In genomic region chr12:9244894-9245293, GRCh38 we compare ENCODE assay signal across 9 cellular contexts. TPM values are rescaled to one million over a fixed set of nuclear protein-coding genes. Genes with fewer than 3 reads are reported as not detected.
DNase-seq lines count a peak whose midpoint lies in the region; ATAC-seq and TF ChIP-seq lines count a peak whose summit lies in the region.
"Had no signal": no experiment of that assay in that cellular context is flagged by ENCODE, and none has a peak within 500 bp of the region (broad histone marks: within the 10 kb centered on the region; RNA-seq: fewer than 3 reads in every experiment).

No MANE protein-coding gene starts in this region.

- intact Hi-C loops in gastrocnemius medialis (cut with DNase I; ENCODE audit: low total_unique reads), result loop anchor here (5.0 to 10.0 kb wide), 2 partner anchors 78 to 130 kb away; partner anchors contain the start of gene A2M

- no peak for TF ChIP-seq POLR2A in gastrocnemius medialis (IDR thresholded peaks at IDR 0.05)

- no peaks in the 10 kb centered on the region for H3K27me3 ChIP-seq in gastrocnemius medialis

- ATAC-seq in GM18517 (IDR thresholded peaks at IDR 0.05; ENCODE audit: unreplicated experiment), result peak; percentile 68
- peak; percentile 76 for ATAC-seq in HG02852 (IDR thresholded peaks at IDR 0.05; ENCODE audit: unreplicated experiment)
- no peak for ATAC-seq in gastrocnemius medialis
- ATAC-seq in GM19328 (IDR thresholded peaks at IDR 0.05; ENCODE audit: unreplicated experiment), result no peak

- no peak for TF ChIP-seq CTCF in gastrocnemius medialis (IDR thresholded peaks at IDR 0.05 in 4 of 5, conservative IDR thresholded peaks at IDR 0.05 in 1 of 5)

- in situ Hi-C loops in gastrocnemius medialis (cut with MboI; ENCODE audit: low sequenced_read_pairs in 4 of 4), result no loop called here

- H3K9me3 ChIP-seq in gastrocnemius medialis, result no peaks in the 10 kb centered on the region

- no peak overlapping the region for H3K27ac ChIP-seq in gastrocnemius medialis

- no peak overlapping the region for H3K4me3 ChIP-seq in gastrocnemius medialis

- H3K36me3 ChIP-seq in gastrocnemius medialis, result no peaks in the 10 kb centered on the region

- peak; percentile 80 for DNase-seq in activated T-cell treated with anti-CD3 and anti-CD28 coated beads, Interleukin-2, amount 50 U/mL, for 48 hours
- DNase-seq in stimulated activated CD4-positive, alpha-beta T cell treated with anti-CD3 and anti-CD28 coated beads, Interleukin-1b, Interleukin-23, amount 100 ng/mL, for 48 hours, result peak; percentile 86
- DNase-seq in gastrocnemius medialis (no peak), GOT3 (lab: John Stamatoyannopoulos, UW) (no peak), DMS53 treated with DMSO at 0.1 percent for 48 hours (lab: John Stamatoyannopoulos, UW; ENCODE audit: unreplicated experiment) (no peak)
- DNase-seq: NCI-H2029 had no signal

- H3K4me1 ChIP-seq in gastrocnemius medialis, result no peaks in the 10 kb centered on the region

RNA-seq across cellular contexts. Expression of gene PZP, which starts 36.7 kb away (rescaled TPM):
- under 1 TPM in 2 of 4 donors, not detected in 2; 0.07 to 0.46 TPM for total RNA-seq in gastrocnemius medialis

Comparison
In these comparisons a context has a peak if more than half of its experiments do, and no peak if none do; other contexts are left out.
1. ATAC-seq: peak in GM18517 (single experiment) and HG02852 (single experiment); none in gastrocnemius medialis (0 of 2) and GM19328 (single experiment).
2. DNase-seq: peak in activated T-cell treated with anti-CD3 and anti-CD28 coated beads, Interleukin-2, amount 50 U/mL, for 48 hours (2 of 2) and stimulated activated CD4-positive, alpha-beta T cell treated with anti-CD3 and anti-CD28 coated beads, Interleukin-1b, Interleukin-23, amount 100 ng/mL, for 48 hours (single experiment); none in gastrocnemius medialis (0 of 2), GOT3 (single experiment) and DMS53 treated with DMSO at 0.1 percent for 48 hours (single experiment).